ENCODE assay signal across 8 cellular contexts in the genomic region with DNA sequence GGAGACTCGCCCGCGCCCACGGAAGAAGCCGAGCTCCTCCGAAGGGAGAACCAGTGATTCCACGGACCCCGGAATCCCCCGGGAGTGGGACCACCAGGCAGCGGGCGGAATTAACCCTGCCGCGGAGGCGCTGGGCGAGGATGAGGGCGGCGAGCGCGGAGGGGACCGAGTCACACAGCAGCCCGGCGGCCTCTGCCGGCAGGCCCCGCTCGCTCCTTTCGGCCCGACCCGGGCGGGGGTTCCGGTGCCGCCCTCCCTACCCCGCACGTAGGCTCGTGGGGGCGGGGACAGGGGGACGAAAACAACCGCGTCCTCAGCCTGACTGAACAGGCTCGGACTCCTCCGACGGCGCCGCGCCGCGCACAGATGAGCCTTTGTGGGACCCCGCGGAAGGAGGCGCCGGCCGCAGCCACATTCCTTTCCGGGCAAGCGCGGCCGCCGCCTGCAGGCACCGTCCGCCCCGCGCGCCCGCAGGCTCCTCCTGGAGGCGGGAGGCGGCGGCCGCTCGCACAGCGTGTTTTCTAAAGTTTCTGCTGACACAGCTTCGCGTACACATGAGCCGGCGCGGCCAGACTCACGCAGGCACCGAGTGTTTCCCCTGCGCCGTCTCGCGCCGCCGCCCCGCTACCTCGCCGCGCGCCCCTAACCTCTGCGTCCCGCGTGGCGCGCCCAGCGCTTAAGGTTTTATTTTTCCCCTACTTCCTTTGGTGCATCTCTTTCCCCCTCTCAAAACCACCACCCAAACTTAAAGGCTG.
DNase-seq lines count a peak whose midpoint lies in the region; ATAC-seq and TF ChIP-seq lines count a peak whose summit lies in the region.

No MANE protein-coding gene starts in this region.

- H3K79me2 ChIP-seq in fibroblast of lung (ENCODE audit: control insufficient read depth, insufficient read depth, low read length) = peaks cover 33% of the 10 kb centered on the region

- peak overlapping the region; percentile 83 for H2AK5ac ChIP-seq in IMR-90 (ENCODE audit: low read depth, low read length)

- H3K36me3 ChIP-seq in IMR-90 (ENCODE audit: control insufficient read depth, insufficient read depth, low read length) = no peaks in the 10 kb centered on the region
- no peaks in the 10 kb centered on the region for H3K36me3 ChIP-seq in Peyer's patch
- no peaks in the 10 kb centered on the region for H3K36me3 ChIP-seq in fibroblast of lung (ENCODE audit: control insufficient read depth, insufficient read depth, low read length)

- dilution Hi-C loops in IMR-90 (cut with HindIII; ENCODE audit: low sequenced_read_pairs, unreplicated experiment) = no loop called here

- peak overlapping the region; percentile 92 for H3K23ac ChIP-seq in IMR-90 (ENCODE audit: low read depth, low read length)

- H2AFZ ChIP-seq in IMR-90 (replicated peaks; ENCODE audit: low read length, poor library complexity) (peak overlapping the region; percentile 94), fibroblast of lung (ENCODE audit: low read length) (peak overlapping the region; percentile 43)

- peak overlapping the region; percentile 91 for H2BK5ac ChIP-seq in IMR-90 (ENCODE audit: low read depth, low read length, poor library complexity, severe bottlenecking)

- H3K9me3 Mint-ChIP-seq in natural killer cell = no peaks in the 10 kb centered on the region

- no TSS peak for BruUV-seq in IMR-90 (replicated peaks; lab: Mats Ljungman, UMichigan)

- TF ChIP-seq POLR2A in IMR-90 (IDR thresholded peaks at IDR 0.05; ENCODE audit: low read depth, low read length) (peak; percentile 95), Peyer's patch (IDR thresholded peaks at IDR 0.05) (peak; percentile 84 to 93)

- CTCF ChIA-PET in IMR-90 (lab: Yijun Ruan, JAX) = interaction anchor here (0.6 to 1.1 kb wide), 2 partner anchors 24 to 70 kb away, joined by 4 to 7 read pairs; no protein-coding TSS in a partner anchor

- peaks cover 11% of the 10 kb centered on the region for H3K9me1 ChIP-seq in IMR-90 (ENCODE audit: insufficient read depth, low read length)

- peak overlapping the region; percentile 64 for H3K4me3 ChIP-seq in IMR-90 (ENCODE audit: insufficient read depth, low read depth, low read length)
- peak overlapping the region; percentile 70 to 85 (median 74) for H3K4me3 ChIP-seq in Peyer's patch
- H3K4me3 ChIP-seq in fibroblast of lung (replicated peaks in 1 of 4; ENCODE audit: control extremely low read depth in 1 of 4, insufficient read depth in 1 of 4, low read depth in 3 of 4, low read length in 4 of 4) = peak overlapping the region; percentile 65 to 82 (median 72)

- peak overlapping the region; percentile 92 to 99 for H4K8ac ChIP-seq in IMR-90 (ENCODE audit: low read depth in 2 of 2, low read length in 2 of 2)

- peak overlapping the region; percentile 95 for H3K4me3 Mint-ChIP-seq in natural killer cell

- TF ChIP-seq CTCF in IMR-90 (conservative IDR thresholded peaks at IDR 0.05; ENCODE audit: low read depth, low read length) (peak; percentile 52), Peyer's patch (IDR thresholded peaks at IDR 0.05) (peak in 4 of 6 experiments; percentile 45 to 63 (median 60)), fibroblast of lung (conservative IDR thresholded peaks at IDR 0.05 in 1 of 2, IDR thresholded peaks at IDR 0.05 in 1 of 2; ENCODE audit: low read depth in 1 of 2, low read length in 2 of 2) (peak; percentile 18 to 47), natural killer cell (IDR thresholded peaks at IDR 0.05) (peak; percentile 39)

- H2AK9ac ChIP-seq in IMR-90 (replicated peaks; ENCODE audit: low read depth, low read length, poor library complexity) = peak overlapping the region; percentile 99

- in situ Hi-C loops in IMR-90 (cut with MboI; ENCODE audit: low sequenced_read_pairs) = no loop called here

- peak overlapping the region; percentile 44; the same call in 1 of the 3 replicates for H2BK15ac ChIP-seq in IMR-90 (ENCODE audit: low read depth, low read length)

- peak overlapping the region; percentile 93 for H3K4me2 ChIP-seq in IMR-90 (ENCODE audit: low read depth, low read length)
- peak overlapping the region; percentile 91 for H3K4me2 ChIP-seq in fibroblast of lung (ENCODE audit: extremely low read depth, insufficient read depth, low read length)

- intact Hi-C loops in IMR-90 (cut with micrococcal nuclease) (loop anchor here (1.0 to 10.0 kb wide), 5 partner anchors 69 to 1697 kb away; no protein-coding TSS in a partner anchor), natural killer cell (cut with micrococcal nuclease) (loop anchor here (2.0 to 5.0 kb wide), 6 partner anchors 36 to 335 kb away; no protein-coding TSS in a partner anchor)

- H2BK20ac ChIP-seq in IMR-90 (ENCODE audit: low read depth, low read length) = no peak overlapping the region

- peak overlapping the region; percentile 73 for H2BK120ac ChIP-seq in IMR-90 (ENCODE audit: low read depth, low read length)

- H3K27me3 Mint-ChIP-seq in natural killer cell (ENCODE audit: low read depth in 2 of 2) = no peaks in the 10 kb centered on the region

- peak; percentile 71 for ATAC-seq in GM21576 (IDR thresholded peaks at IDR 0.05; ENCODE audit: unreplicated experiment)
- ATAC-seq in IMR-90 (ENCODE audit: low read depth) = peak; percentile 78
- peak; percentile 74 to 92 (median 80) for ATAC-seq in natural killer cell

- H4K20me1 ChIP-seq in IMR-90 (ENCODE audit: insufficient read depth, low read length) (peaks cover 16% of the 10 kb centered on the region; the same call in 1 of the 2 replicates), fibroblast of lung (ENCODE audit: control insufficient read depth, extremely low read depth, insufficient read depth, low read length) (no peaks in the 10 kb centered on the region)

- peak overlapping the region; percentile 96 for H3K27ac Mint-ChIP-seq in natural killer cell

- peak overlapping the region; percentile 91 for H3K4ac ChIP-seq in IMR-90 (ENCODE audit: low read depth, low read length)

- DNase-seq in Daoy (ENCODE audit: low read depth) = peak; percentile 96
- peak; percentile 81 for DNase-seq in IMR-90
- DNase-seq in Peyer's patch = peak; percentile 93 to 96 (median 94)
- peak; percentile 73 to 82 for DNase-seq in activated T-helper 1 cell treated with anti-CD3 and anti-CD28 coated beads, Interleukin-2, amount 50 U/mL, for 16 hours (ENCODE audit: low read depth in 1 of 2, low spot score in 1 of 2)
- DNase-seq in fibroblast of lung (ENCODE audit: low read depth in 2 of 2) = peak; percentile 89 to 90
- peak; percentile 90 for DNase-seq in natural killer cell
- DNase-seq in stimulated activated naive CD4-positive, alpha-beta T cell (lab: John Stamatoyannopoulos, UW) = peak; percentile 81 to 93 (median 86)

- peak overlapping the region; percentile 98 for H3K9ac ChIP-seq in IMR-90 (ENCODE audit: low read depth, low read length)
- H3K9ac ChIP-seq in fibroblast of lung (ENCODE audit: insufficient read depth, low read length) = peak overlapping the region; percentile 92

- peak overlapping the region; percentile 85 for H4K5ac ChIP-seq in IMR-90 (ENCODE audit: low read depth, low read length)

- POLR2A ChIA-PET in IMR-90 (lab: Charles Lee; ENCODE audit: unreplicated experiment) = interaction anchor here (0.6 kb wide), 1 partner anchor 241 kb away, joined by 4 read pairs; no protein-coding TSS in a partner anchor

- peaks cover 40 to 43% of the 10 kb centered on the region in 2 donors for H3K4me1 Mint-ChIP-seq in natural killer cell

- H3K27me3 ChIP-seq in IMR-90 (ENCODE audit: control insufficient read depth, insufficient read depth, low read length) (no peaks in the 10 kb centered on the region), Peyer's patch (no peaks in the 10 kb centered on the region), fibroblast of lung (ENCODE audit: control insufficient read depth, insufficient read depth, low read length) (no peaks in the 10 kb centered on the region)

- no peaks in the 10 kb centered on the region for H3K36me3 Mint-ChIP-seq in natural killer cell

- peak; percentile 25; the same call in 1 of the 2 replicates for TF ChIP-seq RAD21 in IMR-90 (IDR thresholded peaks at IDR 0.05; ENCODE audit: low read length)

- H3K27ac ChIP-seq in IMR-90 (ENCODE audit: insufficient read depth, low read length) (peak overlapping the region; percentile 98), Peyer's patch (peak overlapping the region; percentile 96 to 99 (median 98)), fibroblast of lung (ENCODE audit: insufficient read depth, low read length) (peak overlapping the region; percentile 99)

- H3K4me1 ChIP-seq in IMR-90 (ENCODE audit: control insufficient read depth, insufficient read depth, low read length) (peaks cover 12% of the 10 kb centered on the region), Peyer's patch (peaks cover 0 to 15% (median 5%) of the 10 kb centered on the region in 4 donors), fibroblast of lung (ENCODE audit: control insufficient read depth, extremely low read depth, insufficient read depth, low read length) (peaks cover 7% of the 10 kb centered on the region)

- 0% methylated on average over 33 of the region's 92 CpGs; no CpG with 5 or more reads in 1 of the 2 experiments for WGBS in IMR-90 (ENCODE audit: extremely low coverage in 2 of 2, insufficient read length in 1 of 2), 2 experiments

- H3K14ac ChIP-seq in IMR-90 (replicated peaks; ENCODE audit: low read depth, low read length) = peak overlapping the region; percentile 98

- peak overlapping the region; percentile 96 for H4K91ac ChIP-seq in IMR-90 (ENCODE audit: insufficient read depth, low read depth, low read length)

- H3K79me1 ChIP-seq in IMR-90 (ENCODE audit: low read depth in 1 of 2, low read length in 2 of 2) = peaks cover 24 to 65% of the 10 kb centered on the region in 2 experiments

- peaks cover 6% of the 10 kb centered on the region for H3K9me3 ChIP-seq in IMR-90 (ENCODE audit: control insufficient read depth, insufficient read depth, low read length)
- no peaks in the 10 kb centered on the region for H3K9me3 ChIP-seq in Peyer's patch
- no peaks in the 10 kb centered on the region for H3K9me3 ChIP-seq in fibroblast of lung (ENCODE audit: control insufficient read depth, insufficient read depth, low read depth, low read length)

- H3K56ac ChIP-seq in IMR-90 (ENCODE audit: extremely low read depth, insufficient read depth, low read length) = peak overlapping the region; percentile 88

- H3K18ac ChIP-seq in IMR-90 (ENCODE audit: low read depth, low read length) = peak overlapping the region; percentile 86

TF ChIP-seq in IMR-90, 13 proteins besides CTCF, POLR2A, EP300 and RAD21 (continues in another document):
- TF ChIP-seq, protein P1, sequence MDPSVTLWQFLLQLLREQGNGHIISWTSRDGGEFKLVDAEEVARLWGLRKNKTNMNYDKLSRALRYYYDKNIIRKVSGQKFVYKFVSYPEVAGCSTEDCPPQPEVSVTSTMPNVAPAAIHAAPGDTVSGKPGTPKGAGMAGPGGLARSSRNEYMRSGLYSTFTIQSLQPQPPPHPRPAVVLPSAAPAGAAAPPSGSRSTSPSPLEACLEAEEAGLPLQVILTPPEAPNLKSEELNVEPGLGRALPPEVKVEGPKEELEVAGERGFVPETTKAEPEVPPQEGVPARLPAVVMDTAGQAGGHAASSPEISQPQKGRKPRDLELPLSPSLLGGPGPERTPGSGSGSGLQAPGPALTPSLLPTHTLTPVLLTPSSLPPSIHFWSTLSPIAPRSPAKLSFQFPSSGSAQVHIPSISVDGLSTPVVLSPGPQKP (IDR thresholded peaks at IDR 0.05; ENCODE audit: borderline replicate concordance, low read depth, low read length) = no peak
- TF ChIP-seq SMC3 (IDR thresholded peaks at IDR 0.05; ENCODE audit: low read depth, low read length) = peak; percentile 31; the same call in 1 of the 2 replicates

Comparison
In these comparisons a context has a peak if more than half of its experiments do, and no peak if none do; other contexts are left out.
1. Peak in every context shown above with its lines: DNase-seq, ATAC-seq, H3K4me3 ChIP-seq and H3K27ac ChIP-seq.